23 cellular contexts compared by ENCODE assay signal in the genomic region with DNA sequence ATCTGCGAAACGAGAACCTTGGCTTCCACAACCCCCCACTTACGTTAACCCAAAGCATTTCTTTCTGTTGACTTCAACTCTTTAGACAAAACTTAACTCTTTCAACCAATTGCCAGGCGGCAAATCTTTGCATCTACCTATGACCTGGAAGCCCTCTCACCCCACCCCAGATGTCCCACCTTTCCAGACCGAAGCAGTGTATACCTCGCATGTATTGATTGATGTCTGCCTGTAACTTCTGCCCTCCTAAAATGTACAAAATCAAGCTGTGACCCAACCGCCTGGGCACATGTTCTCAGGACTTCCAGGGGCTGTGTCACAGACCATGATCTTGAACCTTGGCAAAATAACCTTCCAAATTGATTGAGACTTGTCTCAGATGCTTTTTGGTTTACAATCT. TPM values are rescaled to one million over a fixed set of nuclear protein-coding genes. Genes with fewer than 3 reads are reported as not detected.
DNase-seq lines count a peak whose midpoint lies in the region; ATAC-seq and TF ChIP-seq lines count a peak whose summit lies in the region.
"Had no signal": no experiment of that assay in that cellular context is flagged by ENCODE, and none has a peak within 500 bp of the region (broad histone marks: within the 10 kb centered on the region; RNA-seq: fewer than 3 reads in every experiment).

No MANE protein-coding gene starts in this region.

- no peak for TF ChIP-seq EP300 in esophagus muscularis mucosa (IDR thresholded peaks at IDR 0.05)

- ATAC-seq in left ventricle myocardium superior (no peak), HG02840 (IDR thresholded peaks at IDR 0.05; ENCODE audit: low FRiP score, unreplicated experiment) (no peak)
- ATAC-seq: A549, GM12878 had no signal

- no peaks in the 10 kb centered on the region for H3K27me3 ChIP-seq in right atrium auricular region
- peaks cover 0 to 58% (median 7%) of the 10 kb centered on the region in 4 donors for H3K27me3 ChIP-seq in esophagus muscularis mucosa
- H3K27me3 ChIP-seq in esophagus squamous epithelium, result peaks cover 0 to 73% (median 0%) of the 10 kb centered on the region in 4 donors
- H3K27me3 ChIP-seq: BLaER1 treated with 17β-estradiol and CSF1 and Interleukin-3, amounts not matched to agents 10 nM and 100 nM had no signal

- H3K36me3 ChIP-seq in right atrium auricular region (no peaks in the 10 kb centered on the region), esophagus muscularis mucosa (no peaks in the 10 kb centered on the region), esophagus squamous epithelium (no peaks in the 10 kb centered on the region)
- H3K36me3 ChIP-seq: BE2C; BLaER1 treated with 17β-estradiol and CSF1 and Interleukin-3, amounts not matched to agents 10 nM and 100 nM had no signal

- 81% methylated on average over 7 of the region's 7 CpGs for whole genome bisulfite sequencing in esophagus muscularis mucosa
- 65 to 69% methylated on average over 7 of the region's 7 CpGs for WGBS in esophagus squamous epithelium, 2 donors

- DNase-seq in right atrium auricular region (ENCODE audit: low spot score) (peak; percentile 30), left ventricle myocardium superior (no peak), esophagus muscularis mucosa (ENCODE audit: extremely low spot score) (peak; percentile 66), posterior vena cava (ENCODE audit: low spot score) (peak; percentile 30), esophagus squamous epithelium (lab: John Stamatoyannopoulos, UW) (no peak)
- DNase-seq: 8988T; ACHN; AML-193; BE2C; CD4-positive, alpha-beta T cell; CD8-positive, alpha-beta memory T cell; DMS 273 treated with DMSO at 0.1 percent for 48 hours; DMS79; EL; GDM1; GM23248; H7; HCEC 1CT had no signal

- H3K9me3 ChIP-seq in right atrium auricular region (peaks cover 0 to 8% of the 10 kb centered on the region in 2 donors), esophagus muscularis mucosa (peaks cover 0 to 2% (median under 1%) of the 10 kb centered on the region in 4 donors), esophagus squamous epithelium (peaks cover 0 to 6% (median 0%) of the 10 kb centered on the region in 3 donors)
- H3K9me3 ChIP-seq: BE2C had no signal

- no peak for TF ChIP-seq POLR2A in esophagus muscularis mucosa (IDR thresholded peaks at IDR 0.05; ENCODE audit: low read depth)
- TF ChIP-seq POLR2A in esophagus squamous epithelium (IDR thresholded peaks at IDR 0.05), result no peak

- intact Hi-C loops in left ventricle myocardium superior (cut with micrococcal nuclease) (no loop called here), esophagus muscularis mucosa (cut with DNase I) (no loop called here), posterior vena cava (cut with DNase I) (no loop called here), esophagus squamous epithelium (cut with DNase I) (no loop called here)

- TF ChIP-seq CTCF in right atrium auricular region (IDR thresholded peaks at IDR 0.05) (no peak), esophagus muscularis mucosa (IDR thresholded peaks at IDR 0.05) (no peak), esophagus squamous epithelium (IDR thresholded peaks at IDR 0.05) (no peak)

- no peak overlapping the region for H3K4me3 ChIP-seq in right atrium auricular region
- H3K4me3 ChIP-seq in esophagus muscularis mucosa, result no peak overlapping the region
- no peak overlapping the region for H3K4me3 ChIP-seq in esophagus squamous epithelium
- H3K4me3 ChIP-seq: A549; BLaER1 treated with 17β-estradiol and CSF1 and Interleukin-3, amounts not matched to agents 10 nM and 100 nM; GM12878; GM23248 had no signal

- no peaks in the 10 kb centered on the region for H3K4me1 ChIP-seq in right atrium auricular region
- peaks cover 0 to 8% (median 2%) of the 10 kb centered on the region in 4 donors for H3K4me1 ChIP-seq in esophagus muscularis mucosa
- H3K4me1 ChIP-seq in esophagus squamous epithelium, result peaks cover 0 to 5% (median 0%) of the 10 kb centered on the region in 3 donors
- H3K4me1 ChIP-seq: A549, BE2C had no signal

- H3K27ac ChIP-seq in right atrium auricular region, result no peak overlapping the region
- H3K27ac ChIP-seq in esophagus muscularis mucosa (replicated peaks in 1 of 4), result no peak overlapping the region
- no peak overlapping the region for H3K27ac ChIP-seq in esophagus squamous epithelium
- H3K27ac ChIP-seq: A549; BLaER1 treated with 17β-estradiol and CSF1 and Interleukin-3, amounts not matched to agents 10 nM and 100 nM; GM23248 had no signal

RNA-seq across cellular contexts. Expression of a gene that starts 12.3 kb away (rescaled TPM):
- total RNA-seq in right atrium auricular region (not detected), left ventricle myocardium superior (not detected), esophagus muscularis mucosa (not detected), posterior vena cava (under 1 TPM in 1 of 2 donors, not detected in 1; 0.19 TPM), esophagus squamous epithelium (not detected)
- total RNA-seq: CD4-positive, alpha-beta T cell; CD8-positive, alpha-beta memory T cell; GM12878; GM23248; H1; H7 had no signal

RNA-seq across cellular contexts. Expression of a gene that starts 21.3 kb away (rescaled TPM):
- total RNA-seq in right atrium auricular region, result not detected
- not detected for total RNA-seq in left ventricle myocardium superior
- not detected for total RNA-seq in esophagus muscularis mucosa
- not detected for total RNA-seq in posterior vena cava
- not detected for total RNA-seq in esophagus squamous epithelium
- total RNA-seq: CD4-positive, alpha-beta T cell; CD8-positive, alpha-beta memory T cell; GM12878; GM23248; H1; H7 had no signal

RNA-seq across cellular contexts. Expression of a gene that starts 45.1 kb away (rescaled TPM):
- total RNA-seq in right atrium auricular region, result under 1 TPM; 0.56 to 0.86 TPM
- 2.1 TPM for total RNA-seq in left ventricle myocardium superior
- 1 to 10 TPM; 1.8 to 4.0 (median 2.2) TPM for total RNA-seq in esophagus muscularis mucosa
- 1 to 10 TPM; 1.2 to 1.8 TPM for total RNA-seq in posterior vena cava
- total RNA-seq in esophagus squamous epithelium, result 1 to 10 TPM in 3 of 4 donors, under 1 TPM in 1; 0.31 to 3.2 (median 1.3) TPM
- total RNA-seq: GM23248, H1, H7 had no signal

Comparison
In these comparisons a context has a peak if more than half of its experiments do, and no peak if none do; other contexts are left out.
1. DNase-seq: peak in right atrium auricular region (single experiment), esophagus muscularis mucosa (single experiment) and posterior vena cava (single experiment); none in left ventricle myocardium superior (single experiment) and esophagus squamous epithelium (single experiment).